Comparison of ENCODE assay signal across 8 cellular contexts in the genomic region with DNA sequence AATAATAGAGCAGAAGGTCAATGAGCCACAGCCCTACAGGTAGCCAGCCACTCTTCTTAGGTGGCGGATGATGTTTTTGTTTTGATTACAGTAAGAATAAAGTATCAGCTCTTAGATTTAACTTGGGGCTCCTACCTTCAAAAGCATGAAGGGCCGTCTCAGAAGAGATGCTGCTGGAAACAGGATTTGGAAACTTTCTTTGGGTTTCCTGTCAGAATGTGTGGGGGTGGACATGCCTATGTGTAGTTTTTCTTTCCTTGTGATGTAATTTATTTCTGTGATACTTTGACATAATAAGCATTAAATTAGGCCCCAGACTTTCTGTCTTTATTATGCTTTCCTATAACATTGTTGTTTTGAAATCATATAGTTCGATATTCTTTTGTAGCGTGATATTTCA. TPM values are rescaled to one million over a fixed set of nuclear protein-coding genes. Genes with fewer than 3 reads are reported as not detected.
A peak's percentile ranks its signal among the peaks of the same experiment; 100 is the strongest.
DNase-seq lines count a peak whose midpoint lies in the region; ATAC-seq and TF ChIP-seq lines count a peak whose summit lies in the region.

No MANE protein-coding gene starts in this region.

- peak overlapping the region; percentile 63 for H3K4me3 ChIP-seq in cardiac muscle cell
- H3K4me3 ChIP-seq in transverse colon, result peak overlapping the region; percentile 62 to 99 (median 78)

- no peaks in the 10 kb centered on the region for H3K9me3 ChIP-seq in cardiac muscle cell (ENCODE audit: low read depth)
- no peaks in the 10 kb centered on the region for H3K9me3 ChIP-seq in transverse colon

- peaks cover 38% of the 10 kb centered on the region for H3K36me3 Mint-ChIP-seq in activated CD8-positive, alpha-beta T cell treated with anti-CD3 and anti-CD28 coated beads, Interleukin-2, amount 10 ng/mL, durations not matched to agents 7 days and 5 days (ENCODE audit: low read depth)

- H3K27me3 Mint-ChIP-seq in activated CD8-positive, alpha-beta T cell treated with anti-CD3 and anti-CD28 coated beads, Interleukin-2, amount 10 ng/mL, durations not matched to agents 7 days and 5 days (ENCODE audit: low read depth), result no peaks in the 10 kb centered on the region

- TF ChIP-seq POLR2A in transverse colon (IDR thresholded peaks at IDR 0.05), result no peak

- H3K27ac ChIP-seq in cardiac muscle cell, result peak overlapping the region; percentile 87
- H3K27ac ChIP-seq in transverse colon, result peak overlapping the region; percentile 97 to 100 (median 98)

- no peaks in the 10 kb centered on the region for H3K9me3 Mint-ChIP-seq in activated CD8-positive, alpha-beta T cell treated with anti-CD3 and anti-CD28 coated beads, Interleukin-2, amount 10 ng/mL, durations not matched to agents 7 days and 5 days (ENCODE audit: insufficient read depth)

- WGBS in transverse colon (ENCODE audit: low coverage in 1 of 2), 2 donors, result 43 to 46% methylated on average over 4 of the region's 4 CpGs

- POLR2A ChIA-PET in activated CD8-positive, alpha-beta T cell treated with anti-CD3 and anti-CD28 coated beads, Interleukin-2, amount 10 ng/mL, durations not matched to agents 7 days and 5 days (lab: Charles Lee), result interaction anchor here (1.0 to 12.5 kb wide), 5 partner anchors 19 to 134 kb away, joined by 3 to 250 read pairs (median 41); no protein-coding TSS in a partner anchor

- no peak for ATAC-seq in left cardiac atrium
- ATAC-seq in activated CD8-positive, alpha-beta T cell treated with anti-CD3 and anti-CD28 coated beads, Interleukin-2, amount 10 ng/mL, durations not matched to agents 7 days and 5 days, result peak; percentile 8
- ATAC-seq in GM19328 (IDR thresholded peaks at IDR 0.05; ENCODE audit: unreplicated experiment), result no peak
- no peak for ATAC-seq in esophagus mucosa

- TF ChIP-seq EP300 in transverse colon (IDR thresholded peaks at IDR 0.05; ENCODE audit: low read depth), result no peak

- in situ Hi-C loops in transverse colon (cut with MboI; ENCODE audit: low pct_ligation_motif_present in 1 of 4, low pct_unique_long_range_greater_than_20kb in 1 of 4, low sequenced_read_pairs in 3 of 4), result loop anchor here in 1 of 4 donors (25.0 kb wide), 1 partner anchor 409 kb away; a partner anchor contains a TSS

- H3K4me1 Mint-ChIP-seq in activated CD8-positive, alpha-beta T cell treated with anti-CD3 and anti-CD28 coated beads, Interleukin-2, amount 10 ng/mL, durations not matched to agents 7 days and 5 days (ENCODE audit: low read depth), result peaks cover 72% of the 10 kb centered on the region

- H3K4me3 Mint-ChIP-seq in activated CD8-positive, alpha-beta T cell treated with anti-CD3 and anti-CD28 coated beads, Interleukin-2, amount 10 ng/mL, durations not matched to agents 7 days and 5 days, result peak overlapping the region; percentile 95

- DNase-seq in cardiac muscle cell (ENCODE audit: low read depth in 1 of 2, low spot score in 1 of 2) (peak in 1 of 2 donors; percentile 60), left cardiac atrium (no peak), left kidney (ENCODE audit: low read depth, low spot score) (peak; percentile 28), transverse colon (no peak), SHP77 (lab: John Stamatoyannopoulos, UW) (no peak)
- DNase-seq in activated CD8-positive, alpha-beta T cell treated with anti-CD3 and anti-CD28 coated beads, Interleukin-2, amount 10 ng/mL, durations not matched to agents 7 days and 5 days, result no peak

- intact Hi-C loops in left cardiac atrium (cut with DNase I) (loop anchor here in 1 of 2 donors (10.0 kb wide), 1 partner anchor 106 kb away; no protein-coding TSS in a partner anchor), transverse colon (cut with DNase I; ENCODE audit: low total_unique reads) (no loop called here)

- CTCF ChIA-PET in activated CD8-positive, alpha-beta T cell treated with anti-CD3 and anti-CD28 coated beads, Interleukin-2, amount 10 ng/mL, durations not matched to agents 7 days and 5 days (lab: Charles Lee), result interaction anchor here (0.9 to 6.0 kb wide), 10 partner anchors 10 to 113 kb away, joined by 4 to 42 read pairs (median 6); no protein-coding TSS in a partner anchor

- H3K27me3 ChIP-seq in cardiac muscle cell (no peaks in the 10 kb centered on the region), transverse colon (no peaks in the 10 kb centered on the region)

- H3K27ac Mint-ChIP-seq in activated CD8-positive, alpha-beta T cell treated with anti-CD3 and anti-CD28 coated beads, Interleukin-2, amount 10 ng/mL, durations not matched to agents 7 days and 5 days, result peak overlapping the region; percentile 92

- H3K4me1 ChIP-seq in cardiac muscle cell (ENCODE audit: low read depth), result peaks cover 26% of the 10 kb centered on the region
- peaks cover 16 to 64% (median 47%) of the 10 kb centered on the region in 4 donors for H3K4me1 ChIP-seq in transverse colon

- no peak for TF ChIP-seq CTCF in cardiac muscle cell (IDR thresholded peaks at IDR 0.05; ENCODE audit: low read depth, low read length)
- TF ChIP-seq CTCF in transverse colon (IDR thresholded peaks at IDR 0.05), result no peak

- H3K36me3 ChIP-seq in cardiac muscle cell (no peaks in the 10 kb centered on the region), transverse colon (no peaks in the 10 kb centered on the region)

RNA-seq across cellular contexts. Expression of a gene that starts 1.5 kb away (rescaled TPM):
- 9.2 and 13.5 TPM in 2 replicates for total RNA-seq in cardiac muscle cell
- 18.3 and 24.9 TPM in 2 replicates for polyA plus RNA-seq in cardiac muscle cell
- 100 to 1,000 TPM in 1 of 2 donors, 10 to 100 TPM in 1; 84.2 to 103 TPM for total RNA-seq in left cardiac atrium
- 100 to 1,000 TPM; 132 to 133 TPM for total RNA-seq in activated CD8-positive, alpha-beta T cell treated with anti-CD3 and anti-CD28 coated beads, Interleukin-2, amount 10 ng/mL, durations not matched to agents 7 days and 5 days
- total RNA-seq in transverse colon, result 10 to 100 TPM; 34.0 to 87.2 (median 57.7) TPM
- total RNA-seq in esophagus mucosa, result 36.0 TPM
